In the genomic region with DNA sequence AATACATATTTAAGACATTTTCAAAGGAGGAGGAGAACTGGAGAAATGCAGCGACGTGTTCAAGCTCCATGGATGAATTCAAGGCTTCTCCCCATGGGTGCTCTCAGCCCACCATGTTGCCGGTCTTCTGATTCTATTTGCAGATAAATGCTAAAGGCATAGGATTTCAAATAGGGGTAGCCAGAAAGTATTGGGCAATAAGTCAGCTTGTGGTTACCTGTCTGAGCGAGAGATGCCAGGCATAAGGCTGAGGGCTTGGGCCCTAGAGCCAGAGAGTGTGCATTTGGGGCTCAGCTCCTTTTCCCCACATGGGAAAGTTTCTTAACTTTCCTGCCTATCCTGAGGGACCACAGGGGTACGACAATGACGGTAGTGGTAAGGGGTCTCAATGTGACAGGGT, we compare ENCODE assay signal across 6 cellular contexts.
"Had no signal": no experiment of that assay in that cellular context is flagged by ENCODE, and none has a peak within 500 bp of the region (broad histone marks: within the 10 kb centered on the region; RNA-seq: fewer than 3 reads in every experiment).

No MANE protein-coding gene starts in this region.

- ATAC-seq: HepG2 had no signal

- H3K9me3 Mint-ChIP-seq: IgD-negative memory B cell had no signal

- DNase-seq: KBM-7, KG1 had no signal

- H3K4me3 Mint-ChIP-seq: IgD-negative memory B cell had no signal

- H3K4me2 ChIP-seq: KMS-11 had no signal

- H3K27ac ChIP-seq: HL-60, KMS-11 had no signal

- H3K27ac Mint-ChIP-seq: IgD-negative memory B cell had no signal

- H3K36me3 Mint-ChIP-seq: IgD-negative memory B cell had no signal

- FAIRE-seq: HepG2 had no signal

- H3K9ac ChIP-seq: KMS-11 had no signal
